Comparison of ENCODE assay signal across 9 cellular contexts in genomic region chr11:20337526-20338154, GRCh38. TPM values are rescaled to one million over a fixed set of nuclear protein-coding genes. Genes with fewer than 3 reads are reported as not detected.
A peak's percentile ranks its signal among the peaks of the same experiment; 100 is the strongest.
DNase-seq lines count a peak whose midpoint lies in the region; ATAC-seq and TF ChIP-seq lines count a peak whose summit lies in the region.
"Had no signal": no experiment of that assay in that cellular context is flagged by ENCODE, and none has a peak within 500 bp of the region (broad histone marks: within the 10 kb centered on the region; RNA-seq: fewer than 3 reads in every experiment).

No MANE protein-coding gene starts in this region.

- H3K9me3 ChIP-seq in MM.1S (replicated peaks; ENCODE audit: insufficient read depth, low read length) (no peaks in the 10 kb centered on the region), right lobe of liver (no peaks in the 10 kb centered on the region), MG63 (no peaks in the 10 kb centered on the region)

- H3K9me2 ChIP-seq in MM.1S (replicated peaks; ENCODE audit: insufficient read depth, low read length): no peaks in the 10 kb centered on the region

- DNase-seq in SIG-M5 treated with dmso at 0.1 percent for 504 hours (lab: John Stamatoyannopoulos, UW; ENCODE audit: unreplicated experiment): peak; percentile 10
- no peak for DNase-seq in SIG-M5 (lab: John Stamatoyannopoulos, UW)
- DNase-seq in MM.1S: peak; percentile 57
- no peak for DNase-seq in right lobe of liver
- no peak for DNase-seq in MV-4-11 (lab: John Stamatoyannopoulos, UW)
- no peak for DNase-seq in stimulated activated CD4-positive, alpha-beta T cell treated with anti-CD3 and anti-CD28 coated beads, Interleukin-15, amount 100 ng/mL, for 24 hours
- no peak for DNase-seq in MG63

- H3K27me3 ChIP-seq in MM.1S (replicated peaks; ENCODE audit: insufficient read depth, low read length) (no peaks in the 10 kb centered on the region), right lobe of liver (peaks cover 0 to 12% of the 10 kb centered on the region in 2 donors), MG63 (no peaks in the 10 kb centered on the region)

- no peak overlapping the region for H2AFZ ChIP-seq in MM.1S (ENCODE audit: low read length)

- TF ChIP-seq POLR2A in right lobe of liver (IDR thresholded peaks at IDR 0.05): no peak

- H3K9ac ChIP-seq in MM.1S (ENCODE audit: low read length): no peak overlapping the region

- H3K27ac ChIP-seq in MM.1S (ENCODE audit: low read length): no peak overlapping the region
- H3K27ac ChIP-seq in right lobe of liver: no peak overlapping the region
- H3K27ac ChIP-seq: skin epidermis had no signal

- no peaks in the 10 kb centered on the region for H3K36me3 ChIP-seq in MM.1S (replicated peaks; ENCODE audit: insufficient read depth, low read length)
- no peaks in the 10 kb centered on the region for H3K36me3 ChIP-seq in right lobe of liver
- H3K36me3 ChIP-seq in MG63: no peaks in the 10 kb centered on the region

- intact Hi-C loops in right lobe of liver (cut with DNase I): no loop called here

- H3F3A ChIP-seq in MM.1S (ENCODE audit: insufficient read depth, low read length): no peaks in the 10 kb centered on the region

- peak in 2 of 4 donors; percentile 31 to 38 for ATAC-seq in right lobe of liver

- no peaks in the 10 kb centered on the region for H4K20me1 ChIP-seq in MM.1S (ENCODE audit: insufficient read depth, low read length)

- no peaks in the 10 kb centered on the region for H3K79me2 ChIP-seq in MM.1S (ENCODE audit: low read length)

- WGBS in right lobe of liver (ENCODE audit: insufficient coverage, low coverage, low lambda C conversion rate, missing lambda C conversion rate): 17% methylated on average over 9 of the region's 9 CpGs

- H3K4me1 ChIP-seq in MM.1S (ENCODE audit: low read length) (no peaks in the 10 kb centered on the region), right lobe of liver (no peaks in the 10 kb centered on the region)

- H3K4me3 ChIP-seq in MM.1S (ENCODE audit: low read length): no peak overlapping the region
- H3K4me3 ChIP-seq in WI38 (ENCODE audit: low read depth, low read length): no peak overlapping the region
- no peak overlapping the region for H3K4me3 ChIP-seq in right lobe of liver
- H3K4me3 ChIP-seq in MG63: no peak overlapping the region
- H3K4me3 ChIP-seq: skin epidermis had no signal

- H3K4me2 ChIP-seq in MM.1S (ENCODE audit: low read depth, low read length): no peak overlapping the region

- TF ChIP-seq CTCF in MM.1S (IDR thresholded peaks at IDR 0.05; ENCODE audit: low read length): peak; percentile 69
- peak; percentile 22; the same call in 1 of the 2 replicates for TF ChIP-seq CTCF in WI38 (IDR thresholded peaks at IDR 0.05; ENCODE audit: low read depth, low read length)
- peak in 3 of 4 donors; percentile 12 to 29 (median 24) for TF ChIP-seq CTCF in right lobe of liver (IDR thresholded peaks at IDR 0.05)

RNA-seq across cellular contexts. Expression of gene HTATIP2, which starts 25.9 kb away (rescaled TPM):
- 100 to 1,000 TPM in 2 of 6 experiments, 10 to 100 TPM in 4; 63.0 to 152 (median 83.3) TPM for total RNA-seq in right lobe of liver
- 0.36 and 2.6 TPM in 2 replicates for total RNA-seq in MG63 (2014; rRNA removed; shearing (Covaris generic); ENCODE audit: low replicate concordance)

RNA-seq across cellular contexts. Expression of gene PRMT3, which starts 49.9 kb away (rescaled TPM):
- 10 to 100 TPM in 2 of 6 experiments, 1 to 10 TPM in 4; 3.4 to 11.8 (median 4.6) TPM for total RNA-seq in right lobe of liver
- total RNA-seq in MG63 (2014; rRNA removed; shearing (Covaris generic); ENCODE audit: low replicate concordance): 19.0 and 30.7 TPM in 2 replicates

Comparison
In these comparisons a context has a peak if more than half of its experiments do, and no peak if none do; other contexts are left out.
1. DNase-seq: peak in SIG-M5 treated with dmso at 0.1 percent for 504 hours (single experiment) and MM.1S (single experiment); none in SIG-M5 (single experiment), right lobe of liver (0 of 3), MV-4-11 (single experiment), stimulated activated CD4-positive, alpha-beta T cell treated with anti-CD3 and anti-CD28 coated beads, Interleukin-15, amount 100 ng/mL, for 24 hours (single experiment) and MG63 (single experiment).
2. RNA of gene HTATIP2, which starts 25.9 kb away (total RNA-seq): 63.0 to 152 TPM in right lobe of liver; 0.36 to 2.6 TPM in MG63; every median in the first group is over 10 times any median in the second.
3. Peak in every context shown above with its lines, with median percentiles within 50 percentile points of each other: CTCF ChIP-seq.